In genomic region chr4:41887821-41888699, GRCh38 we compare ENCODE assay signal across 7 cellular contexts. TPM values are rescaled to one million over a fixed set of nuclear protein-coding genes. Genes with fewer than 3 reads are reported as not detected.
DNase-seq lines count a peak whose midpoint lies in the region; ATAC-seq, FAIRE-seq and TF ChIP-seq lines count a peak whose summit lies in the region.

No MANE protein-coding gene starts in this region.

- H2AFZ ChIP-seq in SU-DHL-6 (ENCODE audit: low read depth, low read length, severe bottlenecking) (no peak overlapping the region), H1 (ENCODE audit: low read length) (no peak overlapping the region)

- no peak overlapping the region for H3K23ac ChIP-seq in H1 (ENCODE audit: insufficient read length)

- H3K56ac ChIP-seq in H1 (replicated peaks; ENCODE audit: insufficient read length, low read depth, low read length), result no peak overlapping the region

- no peaks in the 10 kb centered on the region for H3K36me3 Mint-ChIP-seq in osteocyte (ENCODE audit: unreplicated experiment)

- no peak overlapping the region for H3K9ac ChIP-seq in SU-DHL-6 (ENCODE audit: low read length)
- H3K9ac ChIP-seq in H1 (replicated peaks in 1 of 4; ENCODE audit: extremely low read depth in 1 of 4, low read depth in 3 of 4, low read length in 3 of 4), result no peak overlapping the region

- H4K20me1 ChIP-seq in SU-DHL-6 (ENCODE audit: low read depth, low read length), result no peaks in the 10 kb centered on the region
- H4K20me1 ChIP-seq in H1 (replicated peaks in 1 of 2; ENCODE audit: control insufficient read depth in 1 of 2, insufficient read depth in 2 of 2, low read length in 2 of 2), result peaks cover 0 to 2% of the 10 kb centered on the region in 2 experiments

- H3K79me2 ChIP-seq in SU-DHL-6 (ENCODE audit: insufficient read depth, low read length), result no peaks in the 10 kb centered on the region
- no peaks in the 10 kb centered on the region for H3K79me2 ChIP-seq in H1 (ENCODE audit: control insufficient read depth in 1 of 2, insufficient read depth in 2 of 2, low read length in 2 of 2)

- no peak overlapping the region for H4K91ac ChIP-seq in H1 (replicated peaks; ENCODE audit: insufficient read length, low read length)

- no peak overlapping the region for H2AK5ac ChIP-seq in H1 (ENCODE audit: low read depth, low read length)

- H3K4me3 Mint-ChIP-seq in osteocyte (ENCODE audit: unreplicated experiment), result no peak overlapping the region

- no peak overlapping the region for H3K18ac ChIP-seq in H1 (ENCODE audit: extremely low read depth, low read length)

- no peak overlapping the region for H2BK20ac ChIP-seq in H1 (ENCODE audit: low read length)

- H3K27ac ChIP-seq in HL-60 (replicated peaks) (no peak overlapping the region), SU-DHL-6 (ENCODE audit: low read depth, low read length) (no peak overlapping the region), H1 (ENCODE audit: low read depth, low read length) (no peak overlapping the region)

- H3K27me3 Mint-ChIP-seq in osteocyte (ENCODE audit: unreplicated experiment), result peaks cover 81% of the 10 kb centered on the region

- no peak overlapping the region for H3K14ac ChIP-seq in H1 (ENCODE audit: insufficient read length)

- H3K4me1 Mint-ChIP-seq in osteocyte (ENCODE audit: unreplicated experiment), result no peaks in the 10 kb centered on the region

- no peak for TF ChIP-seq POLR2A in H1 (IDR thresholded peaks at IDR 0.05; ENCODE audit: control extremely low read depth in 1 of 2, low read depth in 2 of 2, low read length in 2 of 2)

- H3K4ac ChIP-seq in H1 (replicated peaks; ENCODE audit: insufficient read length, low read depth, low read length), result no peak overlapping the region

- H3K9me2 ChIP-seq in SU-DHL-6 (replicated peaks; ENCODE audit: insufficient read depth, low read length), result no peaks in the 10 kb centered on the region

- no peaks in the 10 kb centered on the region for H3K79me1 ChIP-seq in H1 (ENCODE audit: low read depth, low read length)

- H2BK5ac ChIP-seq in H1 (ENCODE audit: low read depth, low read length), result no peak overlapping the region

- POLR2A ChIA-PET in H1 (lab: Charles Lee; ENCODE audit: partially characterized antibody), result no interaction called here

- no peak for TF ChIP-seq EP300 in H1 (IDR thresholded peaks at IDR 0.05; ENCODE audit: borderline replicate concordance in 1 of 2, low read depth in 2 of 2, low read length in 2 of 2)

- H3K27me3 ChIP-seq in HL-60 (ENCODE audit: insufficient read depth, poor library complexity, severe bottlenecking), result peaks cover 12% of the 10 kb centered on the region
- no peaks in the 10 kb centered on the region for H3K27me3 ChIP-seq in SU-DHL-6 (ENCODE audit: low read length)
- peaks cover 2 to 17% (median 16%) of the 10 kb centered on the region in 4 experiments for H3K27me3 ChIP-seq in H1 (replicated peaks in 1 of 4; ENCODE audit: control insufficient read depth in 3 of 4, extremely low read depth in 1 of 4, insufficient read depth in 3 of 4, low read length in 3 of 4)

- no peak overlapping the region for H4K5ac ChIP-seq in H1 (ENCODE audit: insufficient read length, low read depth, low read length)

- H3K36me3 ChIP-seq in SU-DHL-6 (ENCODE audit: low read length), result no peaks in the 10 kb centered on the region
- H3K36me3 ChIP-seq in H1 (ENCODE audit: control insufficient read depth in 2 of 4, insufficient read depth in 4 of 4, low read length in 3 of 4), result no peaks in the 10 kb centered on the region

- WGBS in H1 (ENCODE audit: extremely low coverage in 1 of 2, insufficient coverage in 1 of 2, insufficient read length in 1 of 2, insufficient replicate concordance in 2 of 2, low coverage in 1 of 2, low lambda C conversion rate in 2 of 2, missing lambda C conversion rate in 1 of 2), 2 experiments, result 9% methylated on average over 3 of the region's 3 CpGs; no CpG with 5 or more reads in 1 of the 2 experiments

- H3K23me2 ChIP-seq in H1 (ENCODE audit: low read depth, low read length), result no peaks in the 10 kb centered on the region

- no peak overlapping the region for H2BK12ac ChIP-seq in H1 (ENCODE audit: low read depth, low read length)

- FAIRE-seq in H1 (lab: Jason Lieb, UNC), result peak; percentile 63

- H4K8ac ChIP-seq in H1 (ENCODE audit: extremely low read depth, insufficient read depth, low read length), result no peak overlapping the region

- H3K9me3 Mint-ChIP-seq in osteocyte (ENCODE audit: unreplicated experiment), result no peaks in the 10 kb centered on the region

- CTCF ChIA-PET in H1 (lab: Charles Lee; ENCODE audit: partially characterized antibody), result interaction anchor here (0.6 to 7.6 kb wide), 45 partner anchors 8 to 796 kb away, joined by 3 to 58 read pairs (median 4); no protein-coding TSS in a partner anchor

- H2BK15ac ChIP-seq in H1 (ENCODE audit: low read length), result no peak overlapping the region

- no peak overlapping the region for H2BK120ac ChIP-seq in H1 (replicated peaks; ENCODE audit: low read depth, low read length)

- ATAC-seq in GM21447 (IDR thresholded peaks at IDR 0.05; ENCODE audit: unreplicated experiment) (no peak), HG03025 (IDR thresholded peaks at IDR 0.05; ENCODE audit: low FRiP score, unreplicated experiment) (no peak)

- no peak overlapping the region for H3K4me2 ChIP-seq in SU-DHL-6 (ENCODE audit: low read depth, low read length, poor library complexity, severe bottlenecking)
- H3K4me2 ChIP-seq in H1 (ENCODE audit: insufficient read depth in 1 of 2, low read depth in 2 of 2, low read length in 2 of 2), result no peak overlapping the region

- TF ChIP-seq RAD21 in H1 (IDR thresholded peaks at IDR 0.05 in 1 of 2, conservative IDR thresholded peaks at IDR 0.05 in 1 of 2; ENCODE audit: low read depth in 2 of 2, low read length in 2 of 2), result peak; percentile 79 to 80

- peak; percentile 52 for TF ChIP-seq CTCF in HL-60 (IDR thresholded peaks at IDR 0.05; ENCODE audit: insufficient read depth, low read length)
- TF ChIP-seq CTCF in SU-DHL-6 (IDR thresholded peaks at IDR 0.05; ENCODE audit: insufficient read depth, low read length, poor library complexity, severe bottlenecking), result peak; percentile 97
- peak in 2 of 3 experiments; percentile 63 to 69; a peak in 3 of 4 replicates for TF ChIP-seq CTCF in H1 (IDR thresholded peaks at IDR 0.05; ENCODE audit: control extremely low read depth in 1 of 3, insufficient read depth in 1 of 3, low read depth in 1 of 3, low read length in 3 of 3)
- TF ChIP-seq CTCF in osteocyte (IDR thresholded peaks at IDR 0.05), result peak; percentile 83

- H3K4me1 ChIP-seq in H1 (replicated peaks in 1 of 4; ENCODE audit: control insufficient read depth in 3 of 4, insufficient read depth in 4 of 4, low read length in 3 of 4), result no peaks in the 10 kb centered on the region

- H3K27ac Mint-ChIP-seq in osteocyte (ENCODE audit: unreplicated experiment), result no peak overlapping the region

- DNase-seq in DMS53 treated with DMSO at 0.1 percent for 48 hours (lab: John Stamatoyannopoulos, UW; ENCODE audit: unreplicated experiment) (peak; percentile 63), HL-60 (ENCODE audit: low read depth in 1 of 2, low spot score in 1 of 2) (peak; percentile 23 to 34), H1 (ENCODE audit: low read depth in 1 of 2, low spot score in 2 of 2) (no peak), osteocyte (ENCODE audit: extremely low spot score, unreplicated experiment) (no peak)

- H3K9me3 ChIP-seq in SU-DHL-6 (ENCODE audit: insufficient read depth, low read length), result no peaks in the 10 kb centered on the region
- H3K9me3 ChIP-seq in H1 (ENCODE audit: insufficient read depth in 2 of 2, low read depth in 1 of 2, low read length in 1 of 2), result no peaks in the 10 kb centered on the region

- H3K4me3 ChIP-seq in HL-60 (replicated peaks; ENCODE audit: insufficient read depth, low read length), result no peak overlapping the region
- no peak overlapping the region for H3K4me3 ChIP-seq in SU-DHL-6 (ENCODE audit: insufficient read depth, low read length, poor library complexity, severe bottlenecking)
- H3K4me3 ChIP-seq in H1 (ENCODE audit: extremely low read depth in 1 of 4, insufficient read depth in 2 of 4, low read depth in 3 of 4, low read length in 4 of 4), result no peak overlapping the region

- no peaks in the 10 kb centered on the region for H3F3A ChIP-seq in SU-DHL-6 (ENCODE audit: insufficient read depth)

TF ChIP-seq in H1, 55 proteins besides CTCF, POLR2A, EP300 and RAD21:
- TF ChIP-seq CREB1 (IDR thresholded peaks at IDR 0.05) (no peak), RNF2 (IDR thresholded peaks at IDR 0.05; ENCODE audit: borderline replicate concordance, low read depth, low read length, missing control alignments, poor library complexity, severe bottlenecking) (no peak), EGR1 (IDR thresholded peaks at IDR 0.05; ENCODE audit: borderline replicate concordance, low read depth, low read length) (no peak), E2F6 (IDR thresholded peaks at IDR 0.05) (no peak), CEBPB (IDR thresholded peaks at IDR 0.05; ENCODE audit: low read depth, low read length) (no peak)

RNA-seq across cellular contexts. Expression of gene TMEM33, which starts 47.2 kb away (rescaled TPM):
- 86.7 and 94.4 TPM in 2 replicates for total RNA-seq in H1 (2021; fragmentation: NEBNext Ultra II Directional; extraction: Animal tissue kit (Norgen Biotek cat#: 25700))
- polyA plus RNA-seq in H1 (2011; rRNA removed), result 72.5 and 86.6 TPM in 2 replicates
- 51.6 TPM for polyA plus RNA-seq in H1 (2011; cell fraction: cytosol; rRNA removed)
- polyA plus RNA-seq in H1 (2011; cell fraction: nucleus; rRNA removed), result 54.2 TPM
- 32.0 to 50.1 TPM (median 41.5 TPM) in 4 replicates for polyA plus RNA-seq in H1 (2012, experiment 1 of 2)
- 13.5 TPM for polyA plus RNA-seq in H1 (2012, experiment 2 of 2)
- 88.9 TPM for polyA plus RNA-seq in H1 (2013, experiment 1 of 2)
- polyA plus RNA-seq in H1 (2013, experiment 2 of 2), result 111 TPM
- polyA minus RNA-seq in H1 (2011; rRNA and poly(A)+ RNA removed), result 250 and 322 TPM in 2 replicates
- polyA minus RNA-seq in H1 (2011; cell fraction: cytosol; rRNA and poly(A)+ RNA removed), result 84.2 TPM
- polyA minus RNA-seq in H1 (2011; cell fraction: nucleus; rRNA and poly(A)+ RNA removed), result 100 TPM
- 54.8 and 59.1 TPM in 2 replicates for total RNA-seq in osteocyte

Comparison
In these comparisons a context has a peak if more than half of its experiments do, and no peak if none do; other contexts are left out.
1. DNase-seq: peak in DMS53 treated with DMSO at 0.1 percent for 48 hours (single experiment) and HL-60 (2 of 2); none in H1 (0 of 2) and osteocyte (single experiment).
2. Peak in every context shown above with its lines, with median percentiles within 50 percentile points of each other: CTCF ChIP-seq.